Comparison of ENCODE assay signal across 9 cellular contexts in the genomic region with DNA sequence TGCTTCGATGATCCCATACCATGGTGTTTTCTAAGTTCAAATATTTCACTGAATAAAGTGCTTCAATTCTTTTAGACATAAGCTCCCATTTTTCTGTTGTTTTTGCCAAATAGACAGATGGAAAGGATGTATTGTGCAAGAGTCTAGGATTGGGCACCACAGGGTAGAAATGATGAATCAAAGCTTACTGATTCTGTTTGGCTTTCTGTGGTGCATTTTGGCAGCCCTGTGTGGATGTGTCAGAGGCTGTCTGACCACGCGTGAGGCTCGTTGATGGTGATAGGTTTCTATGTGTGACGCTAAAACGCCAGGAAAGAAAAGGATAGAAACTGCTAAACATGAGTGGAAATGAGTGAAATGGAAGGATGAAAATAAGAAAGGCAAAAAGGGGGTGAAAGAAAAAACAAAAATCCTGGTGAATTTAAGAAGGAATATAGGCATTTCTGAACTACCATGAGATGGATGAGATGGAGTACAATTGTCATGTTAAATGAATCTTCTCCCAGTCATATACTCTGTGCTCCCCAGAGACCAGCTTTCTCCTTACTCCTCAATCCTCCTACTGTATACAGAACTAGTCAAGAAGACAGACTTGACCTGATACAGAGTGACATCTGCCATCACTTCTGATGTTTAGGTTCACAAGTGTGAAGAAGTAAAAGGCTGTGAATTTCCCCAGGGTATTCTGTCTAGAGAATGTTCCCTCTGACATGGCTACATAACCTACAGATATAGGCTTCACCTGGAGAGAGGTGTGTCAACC. TPM values are rescaled to one million over a fixed set of nuclear protein-coding genes. Genes with fewer than 3 reads are reported as not detected.
DNase-seq lines count a peak whose midpoint lies in the region; ATAC-seq and TF ChIP-seq lines count a peak whose summit lies in the region.
"Had no signal": no experiment of that assay in that cellular context is flagged by ENCODE, and none has a peak within 500 bp of the region (broad histone marks: within the 10 kb centered on the region; RNA-seq: fewer than 3 reads in every experiment).

No MANE protein-coding gene starts in this region.

- peaks cover 8% of the 10 kb centered on the region for H3K36me3 Mint-ChIP-seq in activated T-helper 1 cell treated with anti-CD3 and anti-CD28 coated beads, Interleukin-12 subunit alpha, Interleukin-12 subunit beta, Interleukin-2, Interleukin-4 antibody, amounts not matched to agents 30 ng/mL and 10 ng/mL and 1 ng/mL, durations not matched to agents 14 hours and 24 hours and 36 hours (ENCODE audit: low read depth)

- peak; percentile 25 to 45 (median 26) for DNase-seq in stimulated activated CD4-positive, alpha-beta T cell treated with anti-CD3 and anti-CD28 coated beads, Interleukin-12 subunit alpha, Interleukin-12 subunit beta, amount 100 ng/mL, for 48 hours (ENCODE audit: low read depth in 2 of 3, low spot score in 1 of 3)
- DNase-seq in stimulated activated CD4-positive, alpha-beta T cell treated with anti-CD3 and anti-CD28 coated beads, Interleukin-4, amount 100 ng/mL, for 4 hours = no peak
- no peak for DNase-seq in activated T-helper 1 cell treated with anti-CD3 and anti-CD28 coated beads, Interleukin-12 subunit alpha, Interleukin-12 subunit beta, Interleukin-2, Interleukin-4 antibody, amounts not matched to agents 30 ng/mL and 10 ng/mL and 1 ng/mL, durations not matched to agents 14 hours and 24 hours and 36 hours (ENCODE audit: low spot score)
- DNase-seq in left lobe of liver (ENCODE audit: low spot score) (no peak), GM19240 (ENCODE audit: insufficient read length, low spot score) (no peak), GM10266 (ENCODE audit: extremely low spot score) (no peak), mucosa of gallbladder (ENCODE audit: low spot score) (no peak)
- DNase-seq: upper lobe of left lung had no signal

- peak; percentile 92 for ATAC-seq in left lobe of liver
- no peak for ATAC-seq in HG03280 (IDR thresholded peaks at IDR 0.05; ENCODE audit: unreplicated experiment)

- H3K9me3 Mint-ChIP-seq in activated T-helper 1 cell treated with anti-CD3 and anti-CD28 coated beads, Interleukin-12 subunit alpha, Interleukin-12 subunit beta, Interleukin-2, Interleukin-4 antibody, amounts not matched to agents 30 ng/mL and 10 ng/mL and 1 ng/mL, durations not matched to agents 14 hours and 24 hours and 36 hours = no peaks in the 10 kb centered on the region

- H3K4me3 Mint-ChIP-seq in activated T-helper 1 cell treated with anti-CD3 and anti-CD28 coated beads, Interleukin-12 subunit alpha, Interleukin-12 subunit beta, Interleukin-2, Interleukin-4 antibody, amounts not matched to agents 30 ng/mL and 10 ng/mL and 1 ng/mL, durations not matched to agents 14 hours and 24 hours and 36 hours = no peak overlapping the region

- intact Hi-C loops in activated T-helper 1 cell treated with anti-CD3 and anti-CD28 coated beads, Interleukin-12 subunit alpha, Interleukin-12 subunit beta, Interleukin-2, Interleukin-4 antibody, amounts not matched to agents 30 ng/mL and 10 ng/mL and 1 ng/mL, durations not matched to agents 14 hours and 24 hours and 36 hours (cut with micrococcal nuclease) = loop anchor here (1.0 to 10.0 kb wide), 3 partner anchors 8 to 1808 kb away; a partner anchor contains a TSS

- no peaks in the 10 kb centered on the region for H3K27me3 Mint-ChIP-seq in activated T-helper 1 cell treated with anti-CD3 and anti-CD28 coated beads, Interleukin-12 subunit alpha, Interleukin-12 subunit beta, Interleukin-2, Interleukin-4 antibody, amounts not matched to agents 30 ng/mL and 10 ng/mL and 1 ng/mL, durations not matched to agents 14 hours and 24 hours and 36 hours (ENCODE audit: insufficient read depth)

- no peak for TF ChIP-seq CTCF in GM10266 (IDR thresholded peaks at IDR 0.05; ENCODE audit: control insufficient read depth, insufficient read depth, low read depth, missing control alignments)

- peak overlapping the region; percentile 1 for H3K27ac Mint-ChIP-seq in activated T-helper 1 cell treated with anti-CD3 and anti-CD28 coated beads, Interleukin-12 subunit alpha, Interleukin-12 subunit beta, Interleukin-2, Interleukin-4 antibody, amounts not matched to agents 30 ng/mL and 10 ng/mL and 1 ng/mL, durations not matched to agents 14 hours and 24 hours and 36 hours

- H3K4me1 Mint-ChIP-seq in activated T-helper 1 cell treated with anti-CD3 and anti-CD28 coated beads, Interleukin-12 subunit alpha, Interleukin-12 subunit beta, Interleukin-2, Interleukin-4 antibody, amounts not matched to agents 30 ng/mL and 10 ng/mL and 1 ng/mL, durations not matched to agents 14 hours and 24 hours and 36 hours (ENCODE audit: low read depth) = peaks cover 39% of the 10 kb centered on the region

RNA-seq across cellular contexts. Expression of a gene that starts 54.4 kb away (rescaled TPM):
- 34.2 and 35.6 TPM in 2 replicates for total RNA-seq in activated T-helper 1 cell treated with anti-CD3 and anti-CD28 coated beads, Interleukin-12 subunit alpha, Interleukin-12 subunit beta, Interleukin-2, Interleukin-4 antibody, amounts not matched to agents 30 ng/mL and 10 ng/mL and 1 ng/mL, durations not matched to agents 14 hours and 24 hours and 36 hours
- 75.9 TPM for total RNA-seq in left lobe of liver
- total RNA-seq in mucosa of gallbladder = 73.7 TPM

Comparison
In these comparisons a context has a peak if more than half of its experiments do, and no peak if none do; other contexts are left out.
1. DNase-seq: peak in stimulated activated CD4-positive, alpha-beta T cell treated with anti-CD3 and anti-CD28 coated beads, Interleukin-12 subunit alpha, Interleukin-12 subunit beta, amount 100 ng/mL, for 48 hours (3 of 3); none in stimulated activated CD4-positive, alpha-beta T cell treated with anti-CD3 and anti-CD28 coated beads, Interleukin-4, amount 100 ng/mL, for 4 hours (0 of 2), activated T-helper 1 cell treated with anti-CD3 and anti-CD28 coated beads, Interleukin-12 subunit alpha, Interleukin-12 subunit beta, Interleukin-2, Interleukin-4 antibody, amounts not matched to agents 30 ng/mL and 10 ng/mL and 1 ng/mL, durations not matched to agents 14 hours and 24 hours and 36 hours (single experiment), left lobe of liver (single experiment), GM19240 (single experiment), GM10266 (single experiment) and mucosa of gallbladder (single experiment).